ENCODE assay signal across 17 cellular contexts in genomic region chr14:26808407-26808806, GRCh38.
"Had no signal": no experiment of that assay in that cellular context is flagged by ENCODE, and none has a peak within 500 bp of the region (broad histone marks: within the 10 kb centered on the region; RNA-seq: fewer than 3 reads in every experiment).

No MANE protein-coding gene starts in this region.

- H3K4me1 ChIP-seq: body of pancreas, lower lobe of right lung, thyroid gland, vagina had no signal

- H3K27ac ChIP-seq: body of pancreas, lower lobe of right lung, neutrophil, thyroid gland, vagina had no signal

- H3K27ac Mint-ChIP-seq: activated naive CD8-positive, alpha-beta T cell treated with anti-CD3 and anti-CD28 coated beads, Interleukin-2, amount 50 U/mL, for 24 hours; naive thymus-derived CD4-positive, alpha-beta T cell; stimulated activated effector memory CD8-positive, alpha-beta T cell treated with anti-CD3 and anti-CD28 coated beads, Interleukin-12 subunit alpha, Interleukin-12 subunit beta, amount 100 ng/mL, for 72 hours had no signal

- H3K36me3 ChIP-seq: lower lobe of right lung, neutrophil, thyroid gland, vagina had no signal

- H3K36me3 Mint-ChIP-seq: naive thymus-derived CD4-positive, alpha-beta T cell; stimulated activated effector memory CD8-positive, alpha-beta T cell treated with anti-CD3 and anti-CD28 coated beads, Interleukin-12 subunit alpha, Interleukin-12 subunit beta, amount 100 ng/mL, for 72 hours had no signal

- H3K4me3 ChIP-seq: body of pancreas, lower lobe of right lung, thyroid gland, vagina had no signal

- H3K27me3 ChIP-seq: body of pancreas, neutrophil, thyroid gland, vagina had no signal

- H3K9me3 ChIP-seq: body of pancreas, lower lobe of right lung, neutrophil, thyroid gland, vagina had no signal

- H3K27me3 Mint-ChIP-seq: activated naive CD8-positive, alpha-beta T cell treated with anti-CD3 and anti-CD28 coated beads, Interleukin-2, amount 50 U/mL, for 24 hours; naive thymus-derived CD4-positive, alpha-beta T cell had no signal

- ATAC-seq: activated naive CD8-positive, alpha-beta T cell treated with anti-CD3 and anti-CD28 coated beads, Interleukin-2, amount 50 U/mL, for 24 hours; body of pancreas; esophagus mucosa; lower lobe of right lung; naive thymus-derived CD4-positive, alpha-beta T cell; right cardiac atrium; stimulated activated effector memory CD8-positive, alpha-beta T cell treated with anti-CD3 and anti-CD28 coated beads, Interleukin-12 subunit alpha, Interleukin-12 subunit beta, amount 100 ng/mL, for 72 hours had no signal

- H3K4me3 Mint-ChIP-seq: activated naive CD8-positive, alpha-beta T cell treated with anti-CD3 and anti-CD28 coated beads, Interleukin-2, amount 50 U/mL, for 24 hours; naive thymus-derived CD4-positive, alpha-beta T cell; stimulated activated effector memory CD8-positive, alpha-beta T cell treated with anti-CD3 and anti-CD28 coated beads, Interleukin-12 subunit alpha, Interleukin-12 subunit beta, amount 100 ng/mL, for 72 hours had no signal

- DNase-seq: activated CD4-positive, alpha-beta T cell treated with anti-CD3 and anti-CD28 coated beads for 48 hours; activated naive CD4-positive, alpha-beta T cell treated with Interleukin-2 at 50 U/mL for 16 hours; activated naive CD8-positive, alpha-beta T cell treated with anti-CD3 and anti-CD28 coated beads, Interleukin-2, amount 50 U/mL, for 24 hours; body of pancreas; cerebellar nuclear complex; dermis blood vessel endothelial cell; hypothalamus; lower lobe of right lung; naive thymus-derived CD4-positive, alpha-beta T cell; posterior cingulate gyrus; right cardiac atrium; T-helper 1 cell; thyroid gland had no signal

- H3K4me1 Mint-ChIP-seq: activated naive CD8-positive, alpha-beta T cell treated with anti-CD3 and anti-CD28 coated beads, Interleukin-2, amount 50 U/mL, for 24 hours; naive thymus-derived CD4-positive, alpha-beta T cell; stimulated activated effector memory CD8-positive, alpha-beta T cell treated with anti-CD3 and anti-CD28 coated beads, Interleukin-12 subunit alpha, Interleukin-12 subunit beta, amount 100 ng/mL, for 72 hours had no signal
